ENCODE assay signal across 8 cellular contexts in genomic region chr22:46774456-46775363, GRCh38. TPM values are rescaled to one million over a fixed set of nuclear protein-coding genes. Genes with fewer than 3 reads are reported as not detected.
DNase-seq lines count a peak whose midpoint lies in the region; ATAC-seq lines count a peak whose summit lies in the region.

No MANE protein-coding gene starts in this region.

- peaks cover 60% of the 10 kb centered on the region for H3K4me1 Mint-ChIP-seq in activated CD4-positive, alpha-beta T cell treated with anti-CD3 and anti-CD28 coated beads, Interleukin-2, amount 10 ng/mL, durations not matched to agents 24 days and 14 days
- peaks cover 65% of the 10 kb centered on the region for H3K4me1 Mint-ChIP-seq in activated naive CD8-positive, alpha-beta T cell treated with anti-CD3 and anti-CD28 coated beads for 36 hours

- peaks cover 23% of the 10 kb centered on the region for H3K36me3 Mint-ChIP-seq in activated CD4-positive, alpha-beta T cell treated with anti-CD3 and anti-CD28 coated beads, Interleukin-2, amount 10 ng/mL, durations not matched to agents 24 days and 14 days (ENCODE audit: low read depth)
- peaks cover 29% of the 10 kb centered on the region for H3K36me3 Mint-ChIP-seq in activated naive CD8-positive, alpha-beta T cell treated with anti-CD3 and anti-CD28 coated beads for 36 hours

- peak overlapping the region; percentile 86 for H3K27ac Mint-ChIP-seq in activated CD4-positive, alpha-beta T cell treated with anti-CD3 and anti-CD28 coated beads, Interleukin-2, amount 10 ng/mL, durations not matched to agents 24 days and 14 days
- H3K27ac Mint-ChIP-seq in activated naive CD8-positive, alpha-beta T cell treated with anti-CD3 and anti-CD28 coated beads for 36 hours = peak overlapping the region; percentile 85

- H3K27me3 ChIP-seq in mucosa of stomach (ENCODE audit: control insufficient read depth, insufficient read depth, low read length) = no peaks in the 10 kb centered on the region

- H3K4me3 Mint-ChIP-seq in activated CD4-positive, alpha-beta T cell treated with anti-CD3 and anti-CD28 coated beads, Interleukin-2, amount 10 ng/mL, durations not matched to agents 24 days and 14 days = peak overlapping the region; percentile 74
- peak overlapping the region; percentile 71 for H3K4me3 Mint-ChIP-seq in activated naive CD8-positive, alpha-beta T cell treated with anti-CD3 and anti-CD28 coated beads for 36 hours

- peaks cover 50% of the 10 kb centered on the region for H3K4me1 ChIP-seq in mucosa of stomach (ENCODE audit: control insufficient read depth, insufficient read depth, low read length)

- no peaks in the 10 kb centered on the region for H3K27me3 Mint-ChIP-seq in activated CD4-positive, alpha-beta T cell treated with anti-CD3 and anti-CD28 coated beads, Interleukin-2, amount 10 ng/mL, durations not matched to agents 24 days and 14 days
- H3K27me3 Mint-ChIP-seq in activated naive CD8-positive, alpha-beta T cell treated with anti-CD3 and anti-CD28 coated beads for 36 hours = no peaks in the 10 kb centered on the region

- H3K36me3 ChIP-seq in mucosa of stomach (ENCODE audit: control insufficient read depth, insufficient read depth, low read length) = no peaks in the 10 kb centered on the region

- no peak for DNase-seq in activated CD4-positive, alpha-beta T cell treated with anti-CD3 and anti-CD28 coated beads, Interleukin-2, amount 10 ng/mL, durations not matched to agents 24 days and 14 days
- DNase-seq in activated CD4-positive, alpha-beta T cell treated with anti-CD3 and anti-CD28 coated beads, Interleukin-2, amount 50 U/mL, for 1 hour = no peak
- peak; percentile 46 for DNase-seq in activated naive CD8-positive, alpha-beta T cell treated with anti-CD3 and anti-CD28 coated beads for 36 hours
- DNase-seq in T-helper 9 cell = no peak
- DNase-seq in NOMO-1 (lab: John Stamatoyannopoulos, UW; ENCODE audit: unreplicated experiment in 2 of 2) = no peak
- DNase-seq in ureter (ENCODE audit: low spot score) = no peak

- no peak overlapping the region for H3K4me3 ChIP-seq in mucosa of stomach (ENCODE audit: low read length)

- H3K9ac ChIP-seq in mucosa of stomach (ENCODE audit: low read length) = peak overlapping the region; percentile 37

- H3K9me3 ChIP-seq in mucosa of stomach (ENCODE audit: control insufficient read depth, low read length) = no peaks in the 10 kb centered on the region

- no peaks in the 10 kb centered on the region for H3K9me3 Mint-ChIP-seq in activated CD4-positive, alpha-beta T cell treated with anti-CD3 and anti-CD28 coated beads, Interleukin-2, amount 10 ng/mL, durations not matched to agents 24 days and 14 days
- H3K9me3 Mint-ChIP-seq in activated naive CD8-positive, alpha-beta T cell treated with anti-CD3 and anti-CD28 coated beads for 36 hours = no peaks in the 10 kb centered on the region

- ATAC-seq in HG03108 (IDR thresholded peaks at IDR 0.05; ENCODE audit: unreplicated experiment) = peak; percentile 21

- intact Hi-C loops in activated CD4-positive, alpha-beta T cell treated with anti-CD3 and anti-CD28 coated beads, Interleukin-2, amount 10 ng/mL, durations not matched to agents 24 days and 14 days (cut with micrococcal nuclease) = loop anchor here (1.0 kb wide), 2 partner anchors 12 to 17 kb away; partner anchors contain the start of gene TBC1D22A

RNA-seq across cellular contexts. Expression of gene TBC1D22A, which starts 12.3 kb away (rescaled TPM):
- total RNA-seq in activated CD4-positive, alpha-beta T cell treated with anti-CD3 and anti-CD28 coated beads, Interleukin-2, amount 10 ng/mL, durations not matched to agents 24 days and 14 days = 39.2 and 41.0 TPM in 2 replicates
- 10 to 100 TPM; 42.1 to 42.4 TPM for total RNA-seq in activated naive CD8-positive, alpha-beta T cell treated with anti-CD3 and anti-CD28 coated beads for 36 hours
- total RNA-seq in ureter = 32.6 TPM

RNA-seq across cellular contexts. Expression of gene CERK, which starts 36.7 kb away (rescaled TPM):
- 62.8 and 63.2 TPM in 2 replicates for total RNA-seq in activated CD4-positive, alpha-beta T cell treated with anti-CD3 and anti-CD28 coated beads, Interleukin-2, amount 10 ng/mL, durations not matched to agents 24 days and 14 days
- 10 to 100 TPM; 38.1 to 41.3 TPM for total RNA-seq in activated naive CD8-positive, alpha-beta T cell treated with anti-CD3 and anti-CD28 coated beads for 36 hours
- total RNA-seq in ureter = 13.0 TPM
